ENCODE assay signal across 8 cellular contexts in genomic region chr10:96339956-96340904, GRCh38. TPM values are rescaled to one million over a fixed set of nuclear protein-coding genes. Genes with fewer than 3 reads are reported as not detected.
DNase-seq lines count a peak whose midpoint lies in the region; ATAC-seq, FAIRE-seq and TF ChIP-seq lines count a peak whose summit lies in the region.

No MANE protein-coding gene starts in this region.

- peaks cover 3% of the 10 kb centered on the region for H3K36me3 Mint-ChIP-seq in activated CD4-positive, alpha-beta T cell treated with anti-CD3 and anti-CD28 coated beads, Interleukin-2, amount 10 ng/mL, durations not matched to agents 7 days and 5 days (ENCODE audit: low read depth)
- H3K36me3 Mint-ChIP-seq in memory B cell, result no peaks in the 10 kb centered on the region
- H3K36me3 Mint-ChIP-seq in stimulated activated naive B cell treated with anti-CD40 and anti-IgM and Interleukin-4, amounts not matched to agents 10 μg/mL and 1 μg/mL and 100 μg/mL, for 72 hours, result peaks cover 0 to 2% of the 10 kb centered on the region in 2 donors

- H3K27ac Mint-ChIP-seq in activated CD4-positive, alpha-beta T cell treated with anti-CD3 and anti-CD28 coated beads, Interleukin-2, amount 10 ng/mL, durations not matched to agents 7 days and 5 days, result no peak overlapping the region
- no peak overlapping the region for H3K27ac Mint-ChIP-seq in memory B cell
- no peak overlapping the region for H3K27ac Mint-ChIP-seq in stimulated activated naive B cell treated with anti-CD40 and anti-IgM and Interleukin-4, amounts not matched to agents 10 μg/mL and 1 μg/mL and 100 μg/mL, for 72 hours

- H3K27me3 Mint-ChIP-seq in activated CD4-positive, alpha-beta T cell treated with anti-CD3 and anti-CD28 coated beads, Interleukin-2, amount 10 ng/mL, durations not matched to agents 7 days and 5 days, result peaks cover 12% of the 10 kb centered on the region
- peaks cover 2% of the 10 kb centered on the region for H3K27me3 Mint-ChIP-seq in memory B cell
- no peaks in the 10 kb centered on the region for H3K27me3 Mint-ChIP-seq in stimulated activated naive B cell treated with anti-CD40 and anti-IgM and Interleukin-4, amounts not matched to agents 10 μg/mL and 1 μg/mL and 100 μg/mL, for 72 hours

- ATAC-seq in HG03103 (IDR thresholded peaks at IDR 0.05; ENCODE audit: low read depth, unreplicated experiment) (peak; percentile 70), memory B cell (ENCODE audit: low read depth) (peak; percentile 90), GM18520 (IDR thresholded peaks at IDR 0.05; ENCODE audit: unreplicated experiment) (no peak)
- ATAC-seq in stimulated activated naive B cell treated with anti-CD40 and anti-IgM and Interleukin-4, amounts not matched to agents 10 μg/mL and 1 μg/mL and 100 μg/mL, for 72 hours (replicated peaks), result peak; percentile 87 to 88

- CTCF ChIA-PET in activated CD4-positive, alpha-beta T cell treated with anti-CD3 and anti-CD28 coated beads, Interleukin-2, amount 10 ng/mL, durations not matched to agents 7 days and 5 days (lab: Charles Lee), result no interaction called here

- H3K4me1 Mint-ChIP-seq in activated CD4-positive, alpha-beta T cell treated with anti-CD3 and anti-CD28 coated beads, Interleukin-2, amount 10 ng/mL, durations not matched to agents 7 days and 5 days, result no peaks in the 10 kb centered on the region
- peaks cover 11% of the 10 kb centered on the region for H3K4me1 Mint-ChIP-seq in memory B cell
- H3K4me1 Mint-ChIP-seq in stimulated activated naive B cell treated with anti-CD40 and anti-IgM and Interleukin-4, amounts not matched to agents 10 μg/mL and 1 μg/mL and 100 μg/mL, for 72 hours, result peaks cover 8 to 18% of the 10 kb centered on the region in 2 donors

- no peak overlapping the region for H3K4me3 ChIP-seq in dorsolateral prefrontal cortex

- H3K9me3 Mint-ChIP-seq in activated CD4-positive, alpha-beta T cell treated with anti-CD3 and anti-CD28 coated beads, Interleukin-2, amount 10 ng/mL, durations not matched to agents 7 days and 5 days, result peaks cover under 1% of the 10 kb centered on the region
- no peaks in the 10 kb centered on the region for H3K9me3 Mint-ChIP-seq in memory B cell
- H3K9me3 Mint-ChIP-seq in stimulated activated naive B cell treated with anti-CD40 and anti-IgM and Interleukin-4, amounts not matched to agents 10 μg/mL and 1 μg/mL and 100 μg/mL, for 72 hours, result no peaks in the 10 kb centered on the region

- FAIRE-seq in G401.6 (lab: Jason Lieb, UNC), result peak; percentile 58

- DNase-seq in NCI-H524 treated with DMSO at 0.1 percent for 48 hours (lab: John Stamatoyannopoulos, UW) (peak; percentile 0), dorsolateral prefrontal cortex (peak; percentile 28 to 85 (median 73)), memory B cell (ENCODE audit: low spot score in 2 of 2) (peak; percentile 41 to 57)
- peak; percentile 69 for DNase-seq in activated CD4-positive, alpha-beta T cell treated with anti-CD3 and anti-CD28 coated beads, Interleukin-2, amount 10 ng/mL, durations not matched to agents 7 days and 5 days
- DNase-seq in stimulated activated naive B cell treated with anti-CD40 and anti-IgM and Interleukin-4, amounts not matched to agents 10 μg/mL and 1 μg/mL and 100 μg/mL, for 72 hours, result peak; percentile 36

- H3K4me3 Mint-ChIP-seq in activated CD4-positive, alpha-beta T cell treated with anti-CD3 and anti-CD28 coated beads, Interleukin-2, amount 10 ng/mL, durations not matched to agents 7 days and 5 days, result no peak overlapping the region
- no peak overlapping the region for H3K4me3 Mint-ChIP-seq in memory B cell
- H3K4me3 Mint-ChIP-seq in stimulated activated naive B cell treated with anti-CD40 and anti-IgM and Interleukin-4, amounts not matched to agents 10 μg/mL and 1 μg/mL and 100 μg/mL, for 72 hours, result no peak overlapping the region

- intact Hi-C loops in dorsolateral prefrontal cortex (cut with DNase I), result loop anchor here (5.0 kb wide), 1 partner anchor 172 kb away; the partner anchor contains the start of gene TLL2 (in 2 of the 2)

- H3K27me3 ChIP-seq in dorsolateral prefrontal cortex, result peaks cover 0 to 3% (median 0%) of the 10 kb centered on the region in 45 donors

- POLR2A ChIA-PET in activated CD4-positive, alpha-beta T cell treated with anti-CD3 and anti-CD28 coated beads, Interleukin-2, amount 10 ng/mL, durations not matched to agents 7 days and 5 days (lab: Charles Lee), result no interaction called here

- TF ChIP-seq CTCF in dorsolateral prefrontal cortex (IDR thresholded peaks at IDR 0.05 in 54 of 56, conservative IDR thresholded peaks at IDR 0.05 in 2 of 56; ENCODE audit: low read depth in 1 of 56, partially characterized antibody in 56 of 56), result peak; percentile 32 to 81 (median 68)

- peak overlapping the region in 52 of 59 donors; percentile 7 to 96 (median 84) for H3K27ac ChIP-seq in dorsolateral prefrontal cortex

RNA-seq across cellular contexts. Expression of gene OPALIN, which starts 18.6 kb away (rescaled TPM):
- total RNA-seq in activated CD4-positive, alpha-beta T cell treated with anti-CD3 and anti-CD28 coated beads, Interleukin-2, amount 10 ng/mL, durations not matched to agents 7 days and 5 days, result not detected
- 100 to 1,000 TPM in 24 of 120 experiments, 10 to 100 TPM in 94, 1 to 10 TPM in 2; 4.3 to 287 (median 60.3) TPM for total RNA-seq in dorsolateral prefrontal cortex

RNA-seq across cellular contexts. Expression of gene DNTT, which starts 36.0 kb away (rescaled TPM):
- total RNA-seq in activated CD4-positive, alpha-beta T cell treated with anti-CD3 and anti-CD28 coated beads, Interleukin-2, amount 10 ng/mL, durations not matched to agents 7 days and 5 days, result not detected
- total RNA-seq in dorsolateral prefrontal cortex, result under 1 TPM in 2 of 120 experiments, not detected in 118; 0.29 to 0.35 TPM

Comparison
In these comparisons a context has a peak if more than half of its experiments do, and no peak if none do; other contexts are left out.
1. DNase-seq: peak in every context shown above with its lines; median percentile 73 in dorsolateral prefrontal cortex; 69 in activated CD4-positive, alpha-beta T cell treated with anti-CD3 and anti-CD28 coated beads, Interleukin-2, amount 10 ng/mL, durations not matched to agents 7 days and 5 days; 49 in memory B cell; 36 in stimulated activated naive B cell treated with anti-CD40 and anti-IgM and Interleukin-4, amounts not matched to agents 10 μg/mL and 1 μg/mL and 100 μg/mL, for 72 hours; 0 in NCI-H524 treated with DMSO at 0.1 percent for 48 hours.
2. RNA of gene OPALIN, which starts 18.6 kb away (total RNA-seq): 4.3 to 287 TPM in dorsolateral prefrontal cortex; not detected in activated CD4-positive, alpha-beta T cell treated with anti-CD3 and anti-CD28 coated beads, Interleukin-2, amount 10 ng/mL, durations not matched to agents 7 days and 5 days; every median in the first group is over 4 times any median in the second.